Comparison of ENCODE assay signal across 8 cellular contexts in the genomic region with DNA sequence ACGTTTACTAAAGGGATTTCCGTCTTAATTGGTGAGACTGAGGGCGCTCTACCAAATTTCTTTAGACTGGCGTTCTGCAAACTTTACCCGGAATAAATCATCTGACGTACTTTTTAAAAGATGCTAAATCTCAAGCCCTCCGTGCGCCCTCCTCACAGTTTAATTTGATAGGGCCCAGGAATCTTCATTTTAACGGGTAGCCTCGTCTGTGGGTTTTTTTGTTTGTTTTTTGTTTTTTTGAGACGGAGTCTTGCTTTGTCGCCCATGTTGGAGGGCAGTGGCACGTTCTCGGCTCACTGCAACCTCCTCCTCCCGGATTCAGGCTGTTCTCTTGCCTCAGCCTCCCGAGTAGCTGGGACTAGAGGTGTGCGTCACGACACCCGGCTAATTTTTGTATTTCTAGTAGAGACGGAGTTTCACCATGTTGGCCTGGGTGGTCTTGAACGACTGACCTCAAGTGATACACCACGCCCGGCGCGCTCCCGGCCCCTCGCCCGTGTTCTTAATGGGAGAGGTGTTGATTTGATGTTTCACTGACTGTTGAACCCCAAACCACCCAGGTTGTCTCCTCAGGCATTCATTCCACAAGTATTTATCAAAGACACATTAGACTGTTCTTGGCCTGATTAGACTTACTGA. TPM values are rescaled to one million over a fixed set of nuclear protein-coding genes. Genes with fewer than 3 reads are reported as not detected.
DNase-seq lines count a peak whose midpoint lies in the region; ATAC-seq and TF ChIP-seq lines count a peak whose summit lies in the region.

No MANE protein-coding gene starts in this region.

- H3K9ac ChIP-seq in mucosa of rectum (ENCODE audit: low read depth in 1 of 2, low read length in 2 of 2) = peak overlapping the region; percentile 98 to 100

- H3K27ac ChIP-seq in right atrium auricular region = peak overlapping the region; percentile 98 to 100
- H3K27ac ChIP-seq in mucosa of rectum (ENCODE audit: low read depth in 2 of 2, low read length in 2 of 2) = peak overlapping the region; percentile 100

- H3K27me3 ChIP-seq in right atrium auricular region (no peaks in the 10 kb centered on the region), mucosa of rectum (ENCODE audit: control insufficient read depth in 2 of 2, insufficient read depth in 2 of 2, low read length in 2 of 2) (no peaks in the 10 kb centered on the region)

- H3K36me3 ChIP-seq in right atrium auricular region = peaks cover 9% of the 10 kb centered on the region
- peaks cover under 1 to 1% of the 10 kb centered on the region in 2 donors for H3K36me3 ChIP-seq in mucosa of rectum (ENCODE audit: control insufficient read depth in 2 of 2, insufficient read depth in 2 of 2, low read length in 2 of 2)

- no peak for ATAC-seq in Right ventricle myocardium superior (ENCODE audit: poor library complexity)
- no peak for ATAC-seq in HG03520 (IDR thresholded peaks at IDR 0.05; ENCODE audit: unreplicated experiment)

- no peaks in the 10 kb centered on the region for H3K9me3 ChIP-seq in right atrium auricular region
- H3K9me3 ChIP-seq in mucosa of rectum (ENCODE audit: control insufficient read depth in 2 of 2, low read length in 2 of 2) = no peaks in the 10 kb centered on the region

- H3K4me1 ChIP-seq in right atrium auricular region (peaks cover 0 to 30% of the 10 kb centered on the region in 2 donors), mucosa of rectum (ENCODE audit: control insufficient read depth in 2 of 2, insufficient read depth in 2 of 2, low read length in 2 of 2) (peaks cover 11 to 18% of the 10 kb centered on the region in 2 donors)

- intact Hi-C loops in Right ventricle myocardium superior (cut with DNase I) = no loop called here

- DNase-seq in right atrium auricular region (ENCODE audit: low spot score) (no peak), Right ventricle myocardium superior (no peak), cardiac fibroblast (ENCODE audit: low read depth in 2 of 2) (no peak), SKM-1 treated with dmso at 0.1 percent for 144 hours (lab: John Stamatoyannopoulos, UW; ENCODE audit: unreplicated experiment) (no peak), ecto neural progenitor cell (ENCODE audit: low spot score) (no peak), NCI-H1105 treated with DMSO at 0.1 percent for 48 hours (lab: John Stamatoyannopoulos, UW) (no peak)

- TF ChIP-seq CTCF in right atrium auricular region (IDR thresholded peaks at IDR 0.05) (no peak), cardiac fibroblast (IDR thresholded peaks at IDR 0.05; ENCODE audit: low read depth, low read length) (no peak)

- H3K4me3 ChIP-seq in right atrium auricular region = peak overlapping the region; percentile 79 to 95
- H3K4me3 ChIP-seq in cardiac fibroblast (replicated peaks in 1 of 2; ENCODE audit: low read depth in 2 of 2, low read length in 2 of 2) = peak overlapping the region; percentile 91 to 98
- peak overlapping the region; percentile 86 to 99 for H3K4me3 ChIP-seq in mucosa of rectum (ENCODE audit: low read length in 2 of 2)

RNA-seq across cellular contexts. Expression of a gene that starts 1.3 kb away (rescaled TPM):
- total RNA-seq in right atrium auricular region (10 to 100 TPM; 10.5 to 18.1 TPM), Right ventricle myocardium superior (8.7 TPM)

RNA-seq across cellular contexts. Expression of a gene that starts 1.6 kb away (rescaled TPM):
- 100 to 1,000 TPM; 136 to 212 TPM for total RNA-seq in right atrium auricular region
- total RNA-seq in Right ventricle myocardium superior = 133 TPM

RNA-seq across cellular contexts. Expression of a gene that starts 27.4 kb away (rescaled TPM):
- total RNA-seq in right atrium auricular region (10 to 100 TPM; 20.5 to 25.6 TPM), Right ventricle myocardium superior (20.5 TPM)
